ENCODE assay signal across 8 cellular contexts in genomic region chr17:80035687-80035936, GRCh38. TPM values are rescaled to one million over a fixed set of nuclear protein-coding genes. Genes with fewer than 3 reads are reported as not detected.
DNase-seq lines count a peak whose midpoint lies in the region; ATAC-seq, FAIRE-seq and TF ChIP-seq lines count a peak whose summit lies in the region.

TSS of gene TBC1D16 (minus strand) at chr17:80035872. CDS start at chr17:80013547, 22,325 bp downstream.

- no peak for FAIRE-seq in GM19239 (lab: Jason Lieb, UNC)

- DNase-seq in GM19239 (ENCODE audit: insufficient read length, low spot score): peak; percentile 86
- no peak for DNase-seq in SK-MEL-5 (ENCODE audit: low read depth, low spot score)
- DNase-seq in fibroblast of mammary gland (ENCODE audit: low read depth): no peak
- DNase-seq in occipital lobe (lab: John Stamatoyannopoulos, UW): no peak
- no peak for DNase-seq in SK-N-DZ (ENCODE audit: low spot score)
- no peak for DNase-seq in activated effector memory CD4-positive, alpha-beta T cell treated with anti-CD3 and anti-CD28 coated beads, Interleukin-2, amount 50 U/mL, for 16 hours

- TF ChIP-seq CTCF in fibroblast of mammary gland (conservative IDR thresholded peaks at IDR 0.05; ENCODE audit: control insufficient read depth, insufficient read depth, low read depth, low read length): no peak

- H3K4me3 ChIP-seq in fibroblast of mammary gland (ENCODE audit: control insufficient read depth, low read depth, low read length): peak within 1 kb of the TSS; percentile 75

- ATAC-seq in GM21381 (IDR thresholded peaks at IDR 0.05; ENCODE audit: unreplicated experiment) (no peak), HG02588 (IDR thresholded peaks at IDR 0.05; ENCODE audit: unreplicated experiment) (no peak)

- in situ Hi-C loops in SK-MEL-5 (cut with HindIII; ENCODE audit: low pct_unique_long_range_greater_than_20kb, low sequenced_read_pairs): no loop called here

RNA-seq across cellular contexts. Expression of gene TBC1D16, which starts in this region (rescaled TPM):
- total RNA-seq in SK-MEL-5 (2014; rRNA removed; shearing (Covaris generic)): 1,021 and 1,023 TPM in 2 replicates
- 967 and 1,143 TPM in 2 replicates for polyA plus RNA-seq in SK-MEL-5 (2015; cell fraction: cytosol; rRNA removed)
- polyA plus RNA-seq in SK-MEL-5 (2015; cell fraction: nucleus; rRNA removed): 973 and 1,036 TPM in 2 replicates
- total RNA-seq in occipital lobe: 35.4 TPM
- 29.6 and 30.0 TPM in 2 replicates for polyA plus RNA-seq in SK-N-DZ (2014; cell fraction: cytosol; rRNA removed)
- 20.4 and 25.5 TPM in 2 replicates for polyA plus RNA-seq in SK-N-DZ (2014; cell fraction: nucleus; rRNA removed)

Comparison
In these comparisons a context has a peak if more than half of its experiments do, and no peak if none do; other contexts are left out.
1. RNA of gene TBC1D16 (total RNA-seq): 1,021 to 1,023 TPM in SK-MEL-5; 35.4 TPM in occipital lobe (single experiment); every median in the first group is over 10 times any median in the second.